Comparison of ENCODE assay signal across 6 cellular contexts in genomic region chr11:110397668-110398286, GRCh38. TPM values are rescaled to one million over a fixed set of nuclear protein-coding genes. Genes with fewer than 3 reads are reported as not detected.
DNase-seq lines count a peak whose midpoint lies in the region; TF ChIP-seq lines count a peak whose summit lies in the region.
"Not testable (repeated sequence)": the region's sequence is repeated elsewhere in the genome, so short reads cannot be mapped to it uniquely, and the experiment has no call there.

No MANE protein-coding gene starts in this region.

- 68 to 70% methylated on average over 8 of the region's 8 CpGs for WGBS in GM23248 (ENCODE audit: low coverage in 1 of 2, low lambda C conversion rate in 2 of 2, missing lambda C conversion rate in 2 of 2), 2 experiments
- 64% methylated on average over 8 of the region's 8 CpGs for WGBS in smooth muscle cell (ENCODE audit: low lambda C conversion rate)

- peak overlapping the region; percentile 95 for H3K27ac Mint-ChIP-seq in endothelial cell (ENCODE audit: unreplicated experiment)

- H3K9me3 Mint-ChIP-seq in endothelial cell (ENCODE audit: unreplicated experiment), result not testable (repeated sequence)

- H3K9ac ChIP-seq in GM23248; smooth muscle cell (ENCODE audit: low read depth): not testable (repeated sequence)

- peaks cover 24% of the 10 kb centered on the region for H3K4me1 Mint-ChIP-seq in endothelial cell (ENCODE audit: unreplicated experiment)

- not testable (repeated sequence) for H3K27me3 Mint-ChIP-seq in endothelial cell (ENCODE audit: unreplicated experiment)

- H3K36me3 ChIP-seq in GM23248 (ENCODE audit: low read depth); WERI-Rb-1; smooth muscle cell (ENCODE audit: low read depth): not testable (repeated sequence)

- not testable (repeated sequence) for H3K4me1 ChIP-seq in GM23248 (ENCODE audit: insufficient read depth); smooth muscle cell (ENCODE audit: low read depth)

- not testable (repeated sequence) for H3K4me3 Mint-ChIP-seq in endothelial cell (ENCODE audit: unreplicated experiment)

- not testable (repeated sequence) for H3K4me3 ChIP-seq in GM23248; WERI-Rb-1 (ENCODE audit: low read depth, low read length); smooth muscle cell

- not testable (repeated sequence) for H3K9me2 ChIP-seq in GM23248 (ENCODE audit: insufficient read depth)

- not testable (repeated sequence) for H3K4me2 ChIP-seq in GM23248 (ENCODE audit: unreplicated experiment); smooth muscle cell

- H3K27ac ChIP-seq in GM23248; WERI-Rb-1; smooth muscle cell (ENCODE audit: low read depth): not testable (repeated sequence)

- H3K79me2 ChIP-seq in GM23248 (ENCODE audit: insufficient read depth); smooth muscle cell (ENCODE audit: low read depth): not testable (repeated sequence)

- H3K27me3 ChIP-seq in GM23248 (replicated peaks; ENCODE audit: insufficient read depth); WERI-Rb-1 (ENCODE audit: insufficient read depth, low read depth, severe bottlenecking); smooth muscle cell (ENCODE audit: low read depth): not testable (repeated sequence)

- not testable (repeated sequence) for H3K9me3 ChIP-seq in GM23248 (ENCODE audit: low read depth); WERI-Rb-1 (ENCODE audit: severe bottlenecking); smooth muscle cell (replicated peaks; ENCODE audit: low read depth)

- not testable (repeated sequence) for H3K36me3 Mint-ChIP-seq in endothelial cell (ENCODE audit: low read depth, unreplicated experiment)

- H2AFZ ChIP-seq in GM23248, result not testable (repeated sequence)
- peak overlapping the region; percentile 49 for H2AFZ ChIP-seq in smooth muscle cell (ENCODE audit: low read depth)

- H4K20me1 ChIP-seq in GM23248 (ENCODE audit: insufficient read depth); smooth muscle cell (ENCODE audit: low read depth): not testable (repeated sequence)

- DNase-seq in EH (ENCODE audit: low read depth) (peak; percentile 4), GM23248 (peak; percentile 19), WERI-Rb-1 (peak; percentile 20), lung microvascular endothelial cell (ENCODE audit: low read depth in 2 of 2) (peak; percentile 33 to 56)
- DNase-seq in endothelial cell (ENCODE audit: low spot score); smooth muscle cell (lab: John Stamatoyannopoulos, UW; ENCODE audit: unreplicated experiment): not testable (repeated sequence)

- in situ Hi-C loops in GM23248 (cut with MboI), result not testable (repeated sequence)

- TF ChIP-seq CTCF in WERI-Rb-1 (IDR thresholded peaks at IDR 0.05; ENCODE audit: low read depth, low read length); endothelial cell (IDR thresholded peaks at IDR 0.05; ENCODE audit: unreplicated experiment); smooth muscle cell (IDR thresholded peaks at IDR 0.05; ENCODE audit: borderline replicate concordance, insufficient read depth, poor library complexity, severe bottlenecking): not testable (repeated sequence)

- not testable (repeated sequence) for H3F3A ChIP-seq in GM23248 (ENCODE audit: insufficient read depth); smooth muscle cell (ENCODE audit: low read depth)

RNA-seq across cellular contexts. Expression of gene FDX1, which starts 32.0 kb away (rescaled TPM):
- 8.5 and 12.2 TPM in 2 replicates for total RNA-seq in GM23248 (2014; rRNA removed; shearing (Covaris generic))
- polyA plus RNA-seq in GM23248 (2016; fragmentation: Nextera tagmentation; extraction: Ambion mirVana) (16.5 and 16.6 TPM in 2 replicates), smooth muscle cell (8.5 and 10.0 TPM in 2 replicates)
- total RNA-seq in endothelial cell (ENCODE audit: unreplicated experiment) (14.3 TPM), lung microvascular endothelial cell (8.3 and 8.5 TPM in 2 replicates), smooth muscle cell (6.7 and 7.0 TPM in 2 replicates)
